ENCODE assay signal across 16 cellular contexts in the genomic region with DNA sequence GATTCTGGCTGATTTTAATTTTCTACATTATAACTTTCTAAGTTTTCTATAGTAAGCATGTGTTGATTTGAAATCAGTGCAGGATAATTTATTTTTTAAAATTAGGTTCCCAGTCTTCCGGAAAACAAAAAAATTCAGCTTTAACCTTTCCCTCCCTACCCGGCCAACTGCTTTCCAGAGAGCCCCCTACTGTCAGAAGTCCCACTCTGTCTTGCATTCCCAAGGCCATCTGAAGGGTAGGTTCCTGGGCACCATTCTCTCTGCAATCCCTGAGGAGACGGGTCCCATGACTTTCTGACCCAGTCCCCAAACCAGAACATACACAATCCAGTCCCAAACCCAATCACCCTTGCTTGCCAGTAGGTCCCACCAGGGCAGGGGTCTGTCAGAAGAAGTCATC.
DNase-seq lines count a peak whose midpoint lies in the region; ATAC-seq, FAIRE-seq and TF ChIP-seq lines count a peak whose summit lies in the region.
"Had no signal": no experiment of that assay in that cellular context is flagged by ENCODE, and none has a peak within 500 bp of the region (broad histone marks: within the 10 kb centered on the region; RNA-seq: fewer than 3 reads in every experiment).

No MANE protein-coding gene starts in this region.

- H3K9ac ChIP-seq in H1 (replicated peaks in 1 of 4; ENCODE audit: extremely low read depth in 1 of 4, low read depth in 3 of 4, low read length in 3 of 4) (no peak overlapping the region), neural progenitor cell (no peak overlapping the region)
- H3K9ac ChIP-seq: BLaER1 treated with 17β-estradiol and CSF1 and Interleukin-3, amounts not matched to agents 10 nM and 100 nM had no signal

- no peaks in the 10 kb centered on the region for H3K9me3 Mint-ChIP-seq in neural progenitor cell
- H3K9me3 Mint-ChIP-seq: CD8-positive, alpha-beta T cell had no signal

- H3F3A ChIP-seq in neural progenitor cell (ENCODE audit: low read depth), result peaks cover 13% of the 10 kb centered on the region

- CTCF ChIA-PET in H1 (lab: Charles Lee; ENCODE audit: partially characterized antibody), result interaction anchor here (0.8 to 1.9 kb wide), 8 partner anchors 10 to 106 kb away, joined by 3 to 5 read pairs (median 3); no protein-coding TSS in a partner anchor

- no peak overlapping the region for H2BK20ac ChIP-seq in H1 (ENCODE audit: low read length)

- H3K36me3 ChIP-seq in H7 (replicated peaks; ENCODE audit: control insufficient read depth, insufficient read depth, low read length), result no peaks in the 10 kb centered on the region
- H3K36me3 ChIP-seq in H1 (ENCODE audit: control insufficient read depth in 2 of 4, insufficient read depth in 4 of 4, low read length in 3 of 4), result no peaks in the 10 kb centered on the region
- H3K36me3 ChIP-seq in neural progenitor cell, result no peaks in the 10 kb centered on the region
- H3K36me3 ChIP-seq: BLaER1 treated with 17β-estradiol and CSF1 and Interleukin-3, amounts not matched to agents 10 nM and 100 nM; HAP-1 had no signal

- H4K8ac ChIP-seq in H1 (ENCODE audit: extremely low read depth, insufficient read depth, low read length), result no peak overlapping the region; the same call in 1 of the 2 replicates

- H2BK120ac ChIP-seq in H1 (replicated peaks; ENCODE audit: low read depth, low read length), result no peak overlapping the region

- no peaks in the 10 kb centered on the region for H3K9me3 ChIP-seq in H1 (ENCODE audit: insufficient read depth in 2 of 2, low read depth in 1 of 2, low read length in 1 of 2)
- H3K9me3 ChIP-seq in neural progenitor cell (ENCODE audit: low read depth), result no peaks in the 10 kb centered on the region
- H3K9me3 ChIP-seq: HAP-1 had no signal

- H2BK5ac ChIP-seq in H1 (ENCODE audit: low read depth, low read length), result no peak overlapping the region

- peak; percentile 63 for DNase-seq in H7
- DNase-seq in H1 (ENCODE audit: low read depth in 1 of 2, low spot score in 2 of 2), result no peak
- DNase-seq in iPS-NIHi11 (ENCODE audit: low spot score), result peak; percentile 33
- DNase-seq in neural progenitor cell (ENCODE audit: low spot score), result no peak
- DNase-seq: 8988T; CD8-positive, alpha-beta T cell; DMS79; GDM1; KG1 had no signal

- H3K79me2 ChIP-seq in H1 (ENCODE audit: control insufficient read depth in 1 of 2, insufficient read depth in 2 of 2, low read length in 2 of 2), result no peaks in the 10 kb centered on the region
- no peaks in the 10 kb centered on the region for H3K79me2 ChIP-seq in neural progenitor cell (ENCODE audit: low read depth)

- TF ChIP-seq CTCF in H1 (IDR thresholded peaks at IDR 0.05; ENCODE audit: control extremely low read depth in 1 of 3, insufficient read depth in 1 of 3, low read depth in 1 of 3, low read length in 3 of 3), result peak; percentile 9 to 35 (median 24); a peak in 2 of 4 replicates
- peak; percentile 38 for TF ChIP-seq CTCF in neural progenitor cell (IDR thresholded peaks at IDR 0.05)

- H3K4me1 ChIP-seq in H1 (replicated peaks in 1 of 4; ENCODE audit: control insufficient read depth in 3 of 4, insufficient read depth in 4 of 4, low read length in 3 of 4) (no peaks in the 10 kb centered on the region), neural progenitor cell (peaks cover 12% of the 10 kb centered on the region)
- H3K4me1 ChIP-seq: BLaER1 treated with 17β-estradiol and CSF1 and Interleukin-3, amounts not matched to agents 10 nM and 100 nM; HAP-1 had no signal

- H3K4ac ChIP-seq in H1 (replicated peaks; ENCODE audit: insufficient read length, low read depth, low read length), result no peak overlapping the region

- H3K4me3 ChIP-seq in H7 (ENCODE audit: insufficient read depth, low read depth, low read length) (no peak overlapping the region), H1 (ENCODE audit: extremely low read depth in 1 of 4, insufficient read depth in 2 of 4, low read depth in 3 of 4, low read length in 4 of 4) (no peak overlapping the region), neural progenitor cell (no peak overlapping the region)
- H3K4me3 ChIP-seq: BLaER1 treated with 17β-estradiol and CSF1 and Interleukin-3, amounts not matched to agents 10 nM and 100 nM; HAP-1 had no signal

- H2BK12ac ChIP-seq in H1 (ENCODE audit: low read depth, low read length), result no peak overlapping the region

- no peak overlapping the region for H3K56ac ChIP-seq in H1 (replicated peaks; ENCODE audit: insufficient read length, low read depth, low read length)

- no peak overlapping the region for H3K27ac Mint-ChIP-seq in neural progenitor cell
- H3K27ac Mint-ChIP-seq: CD8-positive, alpha-beta T cell had no signal

- H3K36me3 Mint-ChIP-seq in neural progenitor cell, result no peaks in the 10 kb centered on the region
- H3K36me3 Mint-ChIP-seq: CD8-positive, alpha-beta T cell had no signal

- FAIRE-seq in H1 (lab: Jason Lieb, UNC), result no peak
- FAIRE-seq: GM12892, GM18507 had no signal

- no peak overlapping the region for H3K23ac ChIP-seq in H1 (ENCODE audit: insufficient read length)

- TF ChIP-seq POLR2A in H1 (IDR thresholded peaks at IDR 0.05; ENCODE audit: control extremely low read depth in 1 of 2, low read depth in 2 of 2, low read length in 2 of 2), result no peak

- no peak overlapping the region for H3K4me3 Mint-ChIP-seq in neural progenitor cell
- H3K4me3 Mint-ChIP-seq: CD8-positive, alpha-beta T cell had no signal

- H2AFZ ChIP-seq in H1 (ENCODE audit: low read length), result no peak overlapping the region
- no peak overlapping the region for H2AFZ ChIP-seq in neural progenitor cell (replicated peaks)

- no peak overlapping the region for H3K14ac ChIP-seq in H1 (ENCODE audit: insufficient read length)

- no peaks in the 10 kb centered on the region for H4K20me1 ChIP-seq in H1 (replicated peaks in 1 of 2; ENCODE audit: control insufficient read depth in 1 of 2, insufficient read depth in 2 of 2, low read length in 2 of 2)
- H4K20me1 ChIP-seq in neural progenitor cell (ENCODE audit: low read depth), result no peaks in the 10 kb centered on the region
- H4K20me1 ChIP-seq: BLaER1 treated with 17β-estradiol and CSF1 and Interleukin-3, amounts not matched to agents 10 nM and 100 nM had no signal

- H2BK15ac ChIP-seq in H1 (ENCODE audit: low read length), result no peak overlapping the region

- TF ChIP-seq EP300 in H1 (IDR thresholded peaks at IDR 0.05; ENCODE audit: borderline replicate concordance in 1 of 2, low read depth in 2 of 2, low read length in 2 of 2), result no peak

- H3K27me3 Mint-ChIP-seq in neural progenitor cell (ENCODE audit: insufficient read depth, low read depth), result peaks cover 13% of the 10 kb centered on the region

- H3K79me1 ChIP-seq in H1 (ENCODE audit: low read depth, low read length), result no peaks in the 10 kb centered on the region

- ATAC-seq in GM21529 (IDR thresholded peaks at IDR 0.05; ENCODE audit: unreplicated experiment) (no peak), HG03439 (IDR thresholded peaks at IDR 0.05; ENCODE audit: unreplicated experiment) (no peak)
- ATAC-seq in activated CD4-positive, CD25-positive, alpha-beta regulatory T cell treated with anti-CD3 and anti-CD28 coated beads, Interleukin-2, amount 50 U/mL, for 24 hours, result no peak
- ATAC-seq: CD8-positive, alpha-beta T cell had no signal

- no peaks in the 10 kb centered on the region for H3K23me2 ChIP-seq in H1 (ENCODE audit: low read depth, low read length)

- H3K18ac ChIP-seq in H1 (ENCODE audit: extremely low read depth, low read length), result no peak overlapping the region

- WGBS in H1 (ENCODE audit: extremely low coverage in 1 of 2, insufficient coverage in 1 of 2, insufficient read length in 1 of 2, insufficient replicate concordance in 2 of 2, low coverage in 1 of 2, low lambda C conversion rate in 2 of 2, missing lambda C conversion rate in 1 of 2), 2 experiments, result 93% methylated on average over 2 of the region's 3 CpGs; no CpG with 5 or more reads in 1 of the 2 experiments

- H3K4me1 Mint-ChIP-seq in neural progenitor cell, result peaks cover 3% of the 10 kb centered on the region

- H2AK5ac ChIP-seq in H1 (ENCODE audit: low read depth, low read length), result no peak overlapping the region

- no peak overlapping the region for H3K4me2 ChIP-seq in H1 (ENCODE audit: insufficient read depth in 1 of 2, low read depth in 2 of 2, low read length in 2 of 2)
- no peak overlapping the region for H3K4me2 ChIP-seq in neural progenitor cell
- H3K4me2 ChIP-seq: BLaER1 treated with 17β-estradiol and CSF1 and Interleukin-3, amounts not matched to agents 10 nM and 100 nM had no signal

- no peak overlapping the region for H4K91ac ChIP-seq in H1 (replicated peaks; ENCODE audit: insufficient read length, low read length)

- H3K27ac ChIP-seq in H1 (ENCODE audit: low read depth, low read length) (no peak overlapping the region), neural progenitor cell (no peak overlapping the region)
- H3K27ac ChIP-seq: BLaER1 treated with 17β-estradiol and CSF1 and Interleukin-3, amounts not matched to agents 10 nM and 100 nM had no signal

- POLR2A ChIA-PET in H1 (lab: Charles Lee; ENCODE audit: partially characterized antibody), result no interaction called here

- peak in 1 of 2 experiments; percentile 36; a peak in 2 of 4 replicates for TF ChIP-seq RAD21 in H1 (IDR thresholded peaks at IDR 0.05 in 1 of 2, conservative IDR thresholded peaks at IDR 0.05 in 1 of 2; ENCODE audit: low read depth in 2 of 2, low read length in 2 of 2)

- H3K27me3 ChIP-seq in H7 (ENCODE audit: control insufficient read depth, insufficient read depth, low read length) (no peaks in the 10 kb centered on the region), H1 (replicated peaks in 1 of 4; ENCODE audit: control insufficient read depth in 3 of 4, extremely low read depth in 1 of 4, insufficient read depth in 3 of 4, low read length in 3 of 4) (no peaks in the 10 kb centered on the region), neural progenitor cell (no peaks in the 10 kb centered on the region)
- H3K27me3 ChIP-seq: BLaER1 treated with 17β-estradiol and CSF1 and Interleukin-3, amounts not matched to agents 10 nM and 100 nM had no signal

- H4K5ac ChIP-seq in H1 (ENCODE audit: insufficient read length, low read depth, low read length), result no peak overlapping the region

TF ChIP-seq in H1, 55 proteins besides CTCF, POLR2A, EP300 and RAD21:
- TF ChIP-seq PHF8 (conservative IDR thresholded peaks at IDR 0.05; ENCODE audit: low read depth, low read length) (no peak), NANOG (IDR thresholded peaks at IDR 0.05; ENCODE audit: insufficient read depth, low read depth, low read length, poor library complexity, severe bottlenecking) (no peak)

Comparison
In these comparisons a context has a peak if more than half of its experiments do, and no peak if none do; other contexts are left out.
1. DNase-seq: peak in H7 (single experiment) and iPS-NIHi11 (single experiment); none in H1 (0 of 2) and neural progenitor cell (single experiment).